Comparison of ENCODE assay signal across 8 cellular contexts in the genomic region with DNA sequence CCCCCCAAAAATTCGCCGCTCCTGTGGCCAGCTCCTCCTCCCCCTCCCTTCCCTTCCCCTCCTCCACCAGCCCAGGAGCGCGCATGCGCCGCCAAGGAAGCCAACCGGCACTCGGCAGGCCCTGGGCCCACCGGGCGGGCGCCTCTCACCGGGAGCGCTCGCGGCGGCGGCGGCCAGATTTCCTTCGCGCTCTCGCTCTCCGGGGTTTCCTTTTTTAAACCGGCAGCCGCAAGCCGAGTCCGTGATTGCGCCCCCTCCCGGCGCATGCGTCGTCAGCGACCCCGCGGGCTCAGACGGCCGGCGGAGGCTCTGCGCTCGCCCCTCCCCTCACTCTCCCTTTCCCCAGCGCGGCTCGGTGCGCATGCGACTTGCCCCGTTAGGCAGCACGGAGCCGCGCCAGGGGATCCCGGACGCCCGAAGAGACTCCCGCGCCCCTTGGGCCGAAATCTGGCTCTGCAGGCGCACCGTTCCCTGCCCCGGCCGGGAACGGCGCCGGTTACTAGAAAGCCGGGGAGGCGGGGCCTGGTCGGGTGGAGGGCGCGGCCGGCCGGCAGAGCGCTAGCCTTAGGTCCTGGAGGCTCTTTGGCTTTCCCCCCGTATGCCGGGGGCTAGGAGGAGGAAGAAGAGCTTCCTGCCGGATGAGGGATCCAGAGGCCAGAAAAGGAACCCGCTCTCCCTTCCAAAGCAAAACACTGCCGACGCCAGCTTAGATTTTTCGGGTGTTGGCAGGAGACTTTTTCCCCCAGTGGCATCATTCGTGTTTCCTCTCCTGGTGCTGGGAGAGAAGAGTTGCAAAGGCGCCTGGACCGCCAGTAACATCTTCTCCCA. TPM values are rescaled to one million over a fixed set of nuclear protein-coding genes. Genes with fewer than 3 reads are reported as not detected.
DNase-seq lines count a peak whose midpoint lies in the region; ATAC-seq and TF ChIP-seq lines count a peak whose summit lies in the region.

A gene with protein sequence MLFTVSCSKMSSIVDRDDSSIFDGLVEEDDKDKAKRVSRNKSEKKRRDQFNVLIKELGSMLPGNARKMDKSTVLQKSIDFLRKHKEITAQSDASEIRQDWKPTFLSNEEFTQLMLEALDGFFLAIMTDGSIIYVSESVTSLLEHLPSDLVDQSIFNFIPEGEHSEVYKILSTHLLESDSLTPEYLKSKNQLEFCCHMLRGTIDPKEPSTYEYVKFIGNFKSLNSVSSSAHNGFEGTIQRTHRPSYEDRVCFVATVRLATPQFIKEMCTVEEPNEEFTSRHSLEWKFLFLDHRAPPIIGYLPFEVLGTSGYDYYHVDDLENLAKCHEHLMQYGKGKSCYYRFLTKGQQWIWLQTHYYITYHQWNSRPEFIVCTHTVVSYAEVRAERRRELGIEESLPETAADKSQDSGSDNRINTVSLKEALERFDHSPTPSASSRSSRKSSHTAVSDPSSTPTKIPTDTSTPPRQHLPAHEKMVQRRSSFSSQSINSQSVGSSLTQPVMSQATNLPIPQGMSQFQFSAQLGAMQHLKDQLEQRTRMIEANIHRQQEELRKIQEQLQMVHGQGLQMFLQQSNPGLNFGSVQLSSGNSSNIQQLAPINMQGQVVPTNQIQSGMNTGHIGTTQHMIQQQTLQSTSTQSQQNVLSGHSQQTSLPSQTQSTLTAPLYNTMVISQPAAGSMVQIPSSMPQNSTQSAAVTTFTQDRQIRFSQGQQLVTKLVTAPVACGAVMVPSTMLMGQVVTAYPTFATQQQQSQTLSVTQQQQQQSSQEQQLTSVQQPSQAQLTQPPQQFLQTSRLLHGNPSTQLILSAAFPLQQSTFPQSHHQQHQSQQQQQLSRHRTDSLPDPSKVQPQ (minus strand): TSS at position 277 of the 828 bp plus-strand sequence. CDS start 64,124 bp downstream, outside the sequence.

- intact Hi-C loops in adrenal gland (cut with DNase I), result loop anchor here (5.0 to 10.0 kb wide), 4 partner anchors 82 to 202 kb away; a partner anchor contains a TSS
- intact Hi-C loops in heart right ventricle (cut with DNase I), result loop anchor here in 8 of 10 donors (5.0 to 10.0 kb wide), 10 partner anchors 92 to 550 kb away; a partner anchor contains a TSS
- intact Hi-C loops in upper lobe of right lung (cut with DNase I), result no loop called here

- 0 to 1% (median 0%) methylated on average over 3 to 79 of the region's 79 CpGs for WGBS in adrenal gland, 4 donors
- WGBS in heart right ventricle, 2 donors, result 0% methylated on average over 79 of the region's 79 CpGs

- TF ChIP-seq CTCF in GM12875 (IDR thresholded peaks at IDR 0.05; ENCODE audit: borderline replicate concordance, insufficient read depth, low read depth, low read length) (peak; percentile 51; the same call in 1 of the 2 replicates), adrenal gland (IDR thresholded peaks at IDR 0.05) (peak in 5 of 6 experiments; percentile 26 to 69 (median 59)), heart right ventricle (IDR thresholded peaks at IDR 0.05) (peak; percentile 42 to 78 (median 70)), progenitor cell of endocrine pancreas (IDR thresholded peaks at IDR 0.05; ENCODE audit: unreplicated experiment) (peak; percentile 63), upper lobe of right lung (IDR thresholded peaks at IDR 0.05) (peak; percentile 57)

- peak within 1 kb of the TSS; percentile 94 for H3K27ac Mint-ChIP-seq in progenitor cell of endocrine pancreas

- peaks cover 33% of the 10 kb centered on the region for H3K27me3 Mint-ChIP-seq in progenitor cell of endocrine pancreas

- H3K9me3 Mint-ChIP-seq in progenitor cell of endocrine pancreas (ENCODE audit: low read depth), result no peaks in the 10 kb centered on the region

- no peaks in the 10 kb centered on the region for H3K36me3 Mint-ChIP-seq in progenitor cell of endocrine pancreas (ENCODE audit: insufficient read depth)

- peaks cover 10 to 18% of the 10 kb centered on the region in 2 donors for H3K4me1 ChIP-seq in adrenal gland (replicated peaks in 1 of 2)
- peaks cover 0 to 28% (median 19%) of the 10 kb centered on the region in 9 donors for H3K4me1 ChIP-seq in heart right ventricle
- peaks cover 13% of the 10 kb centered on the region for H3K4me1 ChIP-seq in upper lobe of right lung

- H3K36me3 ChIP-seq in adrenal gland (replicated peaks in 1 of 2) (no peaks in the 10 kb centered on the region), heart right ventricle (no peaks in the 10 kb centered on the region), upper lobe of right lung (no peaks in the 10 kb centered on the region)

- H3K9me3 ChIP-seq in adrenal gland (replicated peaks in 1 of 3) (no peaks in the 10 kb centered on the region), heart right ventricle (no peaks in the 10 kb centered on the region), upper lobe of right lung (no peaks in the 10 kb centered on the region)

- H3K4me3 ChIP-seq in GM12875 (ENCODE audit: low read depth, low read length), result peak within 1 kb of the TSS; percentile 91
- H3K4me3 ChIP-seq in adrenal gland, result peak within 1 kb of the TSS; percentile 85 to 96 (median 92)
- H3K4me3 ChIP-seq in heart right ventricle, result peak within 1 kb of the TSS; percentile 73 to 99 (median 98)
- peak within 1 kb of the TSS; percentile 92 for H3K4me3 ChIP-seq in upper lobe of right lung

- H3K4me1 Mint-ChIP-seq in progenitor cell of endocrine pancreas (ENCODE audit: low read depth), result peaks cover 22% of the 10 kb centered on the region

- TF ChIP-seq POLR2A in adrenal gland (IDR thresholded peaks at IDR 0.05), result peak; percentile 61 to 78

- no peaks in the 10 kb centered on the region for H3K27me3 ChIP-seq in adrenal gland
- H3K27me3 ChIP-seq in heart right ventricle, result no peaks in the 10 kb centered on the region
- H3K27me3 ChIP-seq in upper lobe of right lung, result no peaks in the 10 kb centered on the region

- peak within 1 kb of the TSS; percentile 90 for H3K4me3 Mint-ChIP-seq in progenitor cell of endocrine pancreas (ENCODE audit: low read depth)

- H3K27ac ChIP-seq in adrenal gland, result peak within 1 kb of the TSS; percentile 77 to 99 (median 97)
- peak within 1 kb of the TSS; percentile 94 to 100 (median 99) for H3K27ac ChIP-seq in heart right ventricle
- peak within 1 kb of the TSS; percentile 94 for H3K27ac ChIP-seq in upper lobe of right lung

- peak; percentile 68 for DNase-seq in NCI-H128 (lab: John Stamatoyannopoulos, UW; ENCODE audit: unreplicated experiment)
- DNase-seq in T follicular helper cell (ENCODE audit: low read depth), result peak; percentile 72
- DNase-seq in adrenal gland, result peak; percentile 85 to 91 (median 90)
- DNase-seq in heart right ventricle, result peak; percentile 88 to 90
- peak; percentile 88 for DNase-seq in progenitor cell of endocrine pancreas (ENCODE audit: low spot score, unreplicated experiment)
- DNase-seq in upper lobe of right lung, result peak; percentile 96

- peak; percentile 79 for ATAC-seq in HG02759 (IDR thresholded peaks at IDR 0.05; ENCODE audit: unreplicated experiment)
- peak; percentile 89 to 96 (median 92) for ATAC-seq in heart right ventricle
- ATAC-seq in upper lobe of right lung, result peak; percentile 91

RNA-seq across cellular contexts. Expression of the gene that starts here (rescaled TPM):
- total RNA-seq in adrenal gland, result 10 to 100 TPM; 17.6 to 37.0 (median 32.2) TPM
- 10 to 100 TPM in 2 of 3 donors, 1 to 10 TPM in 1; 6.9 to 27.8 (median 10.4) TPM for polyA plus RNA-seq in adrenal gland
- 10 to 100 TPM; 25.4 to 40.7 (median 32.5) TPM for total RNA-seq in heart right ventricle
- 1 to 10 TPM; 6.1 to 9.3 TPM for polyA plus RNA-seq in heart right ventricle
- 16.0 and 17.3 TPM in 2 replicates for total RNA-seq in progenitor cell of endocrine pancreas
- total RNA-seq in upper lobe of right lung, result 24.2 TPM

Comparison
In these comparisons a context has a peak if more than half of its experiments do, and no peak if none do; other contexts are left out.
1. Peak in every context shown above with its lines: DNase-seq, ATAC-seq, H3K4me3 ChIP-seq and H3K27ac ChIP-seq.